ENCODE assay signal across 13 cellular contexts in genomic region chr3:179083977-179084376, GRCh38. TPM values are rescaled to one million over a fixed set of nuclear protein-coding genes. Genes with fewer than 3 reads are reported as not detected.
A peak's percentile ranks its signal among the peaks of the same experiment; 100 is the strongest.
DNase-seq lines count a peak whose midpoint lies in the region; ATAC-seq, FAIRE-seq and TF ChIP-seq lines count a peak whose summit lies in the region.
"Had no signal": no experiment of that assay in that cellular context is flagged by ENCODE, and none has a peak within 500 bp of the region (broad histone marks: within the 10 kb centered on the region; RNA-seq: fewer than 3 reads in every experiment).

No MANE protein-coding gene starts in this region.

- H3K4me2 ChIP-seq in BLaER1: peak overlapping the region; percentile 2; the same call in 1 of the 2 replicates
- H3K4me2 ChIP-seq in PC-9: no peak overlapping the region
- no peak overlapping the region for H3K4me2 ChIP-seq in HepG2 (ENCODE audit: low read depth, low read length)
- H3K4me2 ChIP-seq in SK-N-SH: no peak overlapping the region

- H3K9me3 ChIP-seq in BLaER1 (peaks cover 3% of the 10 kb centered on the region; the same call in 1 of the 2 replicates), PC-9 (ENCODE audit: insufficient read depth, low read depth) (no peaks in the 10 kb centered on the region), HepG2 (ENCODE audit: low read length) (no peaks in the 10 kb centered on the region), SK-N-SH (no peaks in the 10 kb centered on the region)
- H3K9me3 ChIP-seq: left lung, stomach had no signal

- H3F3A ChIP-seq in PC-9 (ENCODE audit: insufficient read depth, low read depth) (no peaks in the 10 kb centered on the region), SK-N-SH (replicated peaks; ENCODE audit: insufficient read depth) (no peaks in the 10 kb centered on the region)

- no peak overlapping the region for H3K9ac ChIP-seq in BLaER1
- H3K9ac ChIP-seq in HepG2 (ENCODE audit: insufficient read depth, low read depth, low read length): no peak overlapping the region
- no peak overlapping the region for H3K9ac ChIP-seq in SK-N-SH

- in situ Hi-C loops in HepG2 (cut with HindIII; ENCODE audit: extremely low pct_ligation_motif_present, low pct_unique_long_range_greater_than_20kb): no loop called here

- no peak for FAIRE-seq in HepG2 (lab: Jason Lieb, UNC)
- FAIRE-seq: TTC549 had no signal

- H3K79me2 ChIP-seq in PC-9 (ENCODE audit: low read depth) (no peaks in the 10 kb centered on the region), HepG2 (ENCODE audit: insufficient read depth, low read length) (no peaks in the 10 kb centered on the region), SK-N-SH (ENCODE audit: insufficient read depth) (no peaks in the 10 kb centered on the region)

- H3K4me1 ChIP-seq in BLaER1 (peaks cover 5% of the 10 kb centered on the region), PC-9 (replicated peaks; ENCODE audit: insufficient read depth) (no peaks in the 10 kb centered on the region), HepG2 (ENCODE audit: insufficient read depth, low read length) (no peaks in the 10 kb centered on the region), SK-N-SH (ENCODE audit: control insufficient read depth in 1 of 2, insufficient read depth in 2 of 2, low read depth in 1 of 2, low read length in 1 of 2) (no peaks in the 10 kb centered on the region)
- H3K4me1 ChIP-seq: left lung, stomach had no signal

- CTCF ChIA-PET in PC-9 (lab: Charles Lee) (no interaction called here), HepG2 (lab: Yijun Ruan, JAX; ENCODE audit: low intra/inter-chr PET ratio, low total read pairs) (no interaction called here), SK-N-SH (lab: Yijun Ruan, JAX) (interaction anchor here (1.2 to 3.4 kb wide), 4 partner anchors 8 to 648 kb away, joined by 3 to 24 read pairs (median 4); partner anchors contain the start of gene ZMAT3)

- TF ChIP-seq POLR2A in HepG2 (IDR thresholded peaks at IDR 0.05; ENCODE audit: insufficient read depth in 1 of 2, low read depth in 2 of 2, low read length in 2 of 2) (no peak), lower leg skin (IDR thresholded peaks at IDR 0.05) (no peak)

- H3K36me3 ChIP-seq in BLaER1 (no peaks in the 10 kb centered on the region), PC-9 (ENCODE audit: low read depth) (no peaks in the 10 kb centered on the region), HepG2 (replicated peaks in 1 of 2; ENCODE audit: control insufficient read depth in 1 of 2, insufficient read depth in 2 of 2, low read length in 2 of 2) (no peaks in the 10 kb centered on the region), SK-N-SH (replicated peaks in 1 of 2; ENCODE audit: control insufficient read depth in 1 of 2, insufficient read depth in 2 of 2, low read length in 1 of 2) (no peaks in the 10 kb centered on the region)
- H3K36me3 ChIP-seq: left lung, stomach had no signal

- ATAC-seq in GM18858 (IDR thresholded peaks at IDR 0.05; ENCODE audit: unreplicated experiment) (peak; percentile 68), HG02678 (IDR thresholded peaks at IDR 0.05; ENCODE audit: unreplicated experiment) (peak; percentile 59), HepG2 (no peak)
- ATAC-seq: left lung had no signal

- H2AFZ ChIP-seq in PC-9: 0 out of 2 replicates have a peak overlapping the region, but pooled peaks have one; percentile 35
- H2AFZ ChIP-seq in HepG2 (ENCODE audit: low read length): no peak overlapping the region
- no peak overlapping the region for H2AFZ ChIP-seq in SK-N-SH (ENCODE audit: low read depth)

- intact Hi-C loops in PC-9 (cut with micrococcal nuclease; ENCODE audit: unreplicated experiment): no loop called here
- intact Hi-C loops in HepG2 (cut with micrococcal nuclease; ENCODE audit: unreplicated experiment): no loop called here
- intact Hi-C loops in lower leg skin (cut with DNase I; ENCODE audit: low total_unique reads): no loop called here

- no peaks in the 10 kb centered on the region for H4K20me1 ChIP-seq in BLaER1
- H4K20me1 ChIP-seq in PC-9 (ENCODE audit: insufficient read depth): no peaks in the 10 kb centered on the region
- H4K20me1 ChIP-seq in HepG2 (ENCODE audit: insufficient read depth, low read length): no peaks in the 10 kb centered on the region
- H4K20me1 ChIP-seq in SK-N-SH (ENCODE audit: insufficient read depth): no peaks in the 10 kb centered on the region

- H3K9me2 ChIP-seq in PC-9 (ENCODE audit: insufficient read depth) (no peaks in the 10 kb centered on the region), SK-N-SH (no peaks in the 10 kb centered on the region)

- POLR2A ChIA-PET in PC-9 (lab: Charles Lee; ENCODE audit: unreplicated experiment) (no interaction called here), HepG2 (lab: Yijun Ruan, JAX) (no interaction called here), SK-N-SH (lab: Yijun Ruan, JAX) (no interaction called here)

- DNase-seq in PC-9 (no peak), HepG2 (ENCODE audit: low spot score) (no peak), SK-N-SH (no peak), lower leg skin (ENCODE audit: low spot score in 2 of 2) (no peak), NCI-H526 treated with DMSO at 0.1 percent for 48 hours (lab: John Stamatoyannopoulos, UW) (no peak)
- DNase-seq: central memory CD4-positive, alpha-beta T cell; left lung; MV-4-11; stomach had no signal

- 1% methylated on average over 2 of the region's 2 CpGs for WGBS in HepG2 (ENCODE audit: low lambda C conversion rate)
- 38% methylated on average over 2 of the region's 2 CpGs for WGBS in SK-N-SH (ENCODE audit: low lambda C conversion rate)
- WGBS in lower leg skin, 2 donors: 55 to 69% methylated on average over 2 of the region's 2 CpGs

- BruUV-seq in PC-9 (replicated peaks; lab: Mats Ljungman, UMichigan): no TSS peak
- BruUV-seq in HepG2 (replicated peaks; lab: Mats Ljungman, UMichigan): no TSS peak

- no peak for TF ChIP-seq CTCF in PC-9 (conservative IDR thresholded peaks at IDR 0.05)
- TF ChIP-seq CTCF in HepG2 (CRISPR knock-in tag; IDR thresholded peaks at IDR 0.05): no peak
- no peak for TF ChIP-seq CTCF in SK-N-SH (IDR thresholded peaks at IDR 0.05)
- no peak for TF ChIP-seq CTCF in lower leg skin (IDR thresholded peaks at IDR 0.05)

- TF ChIP-seq RAD21 in HepG2 (CRISPR knock-in tag; IDR thresholded peaks at IDR 0.05) (no peak), SK-N-SH (IDR thresholded peaks at IDR 0.05; ENCODE audit: low read length) (no peak)

- TF ChIP-seq EP300 in HepG2 (IDR thresholded peaks at IDR 0.05; ENCODE audit: low read depth in 2 of 2, low read length in 2 of 2) (no peak), HepG2 (CRISPR knock-in tag; IDR thresholded peaks at IDR 0.05; ENCODE audit: borderline replicate concordance) (no peak), SK-N-SH (IDR thresholded peaks at IDR 0.05; ENCODE audit: borderline replicate concordance in 1 of 2, low read depth in 1 of 2, low read length in 1 of 2) (no peak)

- H3K27ac ChIP-seq in BLaER1 (no peak overlapping the region), PC-9 (no peak overlapping the region), HepG2 (ENCODE audit: extremely low read length, insufficient read depth, low read length) (no peak overlapping the region), SK-N-SH (ENCODE audit: low read depth in 2 of 2, low read length in 1 of 2) (no peak overlapping the region)
- H3K27ac ChIP-seq: left lung, stomach had no signal

- no peak overlapping the region for H3K4me3 ChIP-seq in BLaER1
- H3K4me3 ChIP-seq in PC-9: no peak overlapping the region
- no peak overlapping the region for H3K4me3 ChIP-seq in HepG2 (replicated peaks in 1 of 3; ENCODE audit: insufficient read depth in 1 of 3, low read depth in 2 of 3, low read length in 3 of 3)
- H3K4me3 ChIP-seq in SK-N-SH (ENCODE audit: low read depth in 2 of 2, low read length in 1 of 2): no peak overlapping the region
- H3K4me3 ChIP-seq in lower leg skin (ENCODE audit: low read depth, poor library complexity, severe bottlenecking): no peak overlapping the region
- H3K4me3 ChIP-seq: left lung, stomach had no signal

- H3K27me3 ChIP-seq in BLaER1 (no peaks in the 10 kb centered on the region), PC-9 (ENCODE audit: insufficient read depth, low read depth) (no peaks in the 10 kb centered on the region), HepG2 (ENCODE audit: control insufficient read depth in 1 of 2, insufficient read depth in 2 of 2, low read length in 2 of 2) (0 out of 5 replicates have a peak, but pooled peaks cover 0 to 6% of the 10 kb centered on the region in 2 experiments), SK-N-SH (ENCODE audit: insufficient read depth) (no peaks in the 10 kb centered on the region)
- H3K27me3 ChIP-seq: left lung, stomach had no signal

TF ChIP-seq in HepG2, 621 proteins besides CTCF, POLR2A, EP300 and RAD21:
- no peak for TF ChIP-seq RARA (CRISPR knock-in tag; IDR thresholded peaks at IDR 0.05)

RNA-seq across cellular contexts. Expression of gene ZMAT3, which starts 12.4 kb away (rescaled TPM):
- total RNA-seq in PC-9 (2021): 5.9 and 7.2 TPM in 2 replicates
- total RNA-seq in HepG2 (2016; rRNA removed; fragmentation: Illumina TruSeq; extraction: Trizol): 11.4 and 19.4 TPM in 2 replicates
- total RNA-seq in HepG2 (2016; cell fraction: cytosol; rRNA removed; fragmentation: Illumina TruSeq; extraction: Trizol; ENCODE audit: low read depth): 0.91 and 1.2 TPM in 2 replicates
- 10.6 and 18.6 TPM in 2 replicates for total RNA-seq in HepG2 (2016; cell fraction: insoluble cytoplasmic fraction; rRNA removed; fragmentation: Illumina TruSeq; extraction: Trizol)
- total RNA-seq in HepG2 (2016; cell fraction: membrane; rRNA removed; fragmentation: Illumina TruSeq; extraction: Trizol): 6.8 and 7.8 TPM in 2 replicates
- total RNA-seq in HepG2 (2016; cell fraction: nucleus; rRNA removed; fragmentation: Illumina TruSeq; extraction: Trizol): 17.8 and 18.6 TPM in 2 replicates
- 9.7 and 11.7 TPM in 2 replicates for polyA plus RNA-seq in HepG2 (2011; rRNA removed)
- polyA plus RNA-seq in HepG2 (2011; cell fraction: cytosol; rRNA removed): 7.1 and 7.5 TPM in 2 replicates
- polyA plus RNA-seq in HepG2 (2011; cell fraction: nucleus; rRNA removed): 7.9 and 8.6 TPM in 2 replicates
- 7.2 and 8.8 TPM in 2 replicates for polyA plus RNA-seq in HepG2 (2012)
- polyA plus RNA-seq in HepG2 (2016; cell fraction: cytosol; fragmentation: Illumina TruSeq; extraction: Trizol; ENCODE audit: low read depth): 0.79 and 1.1 TPM in 2 replicates
- 19.4 and 19.5 TPM in 2 replicates for polyA plus RNA-seq in HepG2 (2016; cell fraction: insoluble cytoplasmic fraction; fragmentation: Illumina TruSeq; extraction: Trizol; ENCODE audit: low read depth)
- polyA plus RNA-seq in HepG2 (2016; cell fraction: membrane; fragmentation: Illumina TruSeq; extraction: Trizol; ENCODE audit: low read depth): 3.4 and 3.7 TPM in 2 replicates
- polyA plus RNA-seq in HepG2 (2016; cell fraction: nucleus; fragmentation: Illumina TruSeq; extraction: Trizol; ENCODE audit: insufficient read depth, low read depth): 16.4 and 17.0 TPM in 2 replicates
- 24.1 and 69.6 TPM in 2 replicates for polyA minus RNA-seq in HepG2 (2011; rRNA and poly(A)+ RNA removed; ENCODE audit: low replicate concordance)
- 25.8 and 27.9 TPM in 2 replicates for polyA minus RNA-seq in HepG2 (2011; cell fraction: cytosol; rRNA and poly(A)+ RNA removed)
- 35.3 and 38.0 TPM in 2 replicates for polyA minus RNA-seq in HepG2 (2011; cell fraction: nucleus; rRNA and poly(A)+ RNA removed)
- 11.9 and 17.8 TPM in 2 replicates for polyA plus RNA-seq in SK-N-SH (2012; rRNA removed)
- 17.1 and 18.3 TPM in 2 replicates for polyA plus RNA-seq in SK-N-SH (2012; cell fraction: cytosol; rRNA removed)
- 7.7 and 11.5 TPM in 2 replicates for polyA plus RNA-seq in SK-N-SH (2012; cell fraction: nucleus; rRNA removed)
- 10 to 100 TPM in 2 of 4 donors, 1 to 10 TPM in 2; 6.3 to 11.2 (median 10.2) TPM for total RNA-seq in lower leg skin
